20 cellular contexts compared by ENCODE assay signal in genomic region chr21:46194374-46195334, GRCh38. TPM values are rescaled to one million over a fixed set of nuclear protein-coding genes. Genes with fewer than 3 reads are reported as not detected.
DNase-seq lines count a peak whose midpoint lies in the region; ATAC-seq and TF ChIP-seq lines count a peak whose summit lies in the region.
"Had no signal": no experiment of that assay in that cellular context is flagged by ENCODE, and none has a peak within 500 bp of the region (broad histone marks: within the 10 kb centered on the region; RNA-seq: fewer than 3 reads in every experiment).

No MANE protein-coding gene starts in this region.

- intact Hi-C loops in sigmoid colon (cut with DNase I), result no loop called here

- peaks cover 20 to 42% of the 10 kb centered on the region in 2 experiments for H3K36me3 ChIP-seq in SK-N-SH (replicated peaks in 1 of 2; ENCODE audit: control insufficient read depth in 1 of 2, insufficient read depth in 2 of 2, low read length in 1 of 2)
- peaks cover 21 to 88% (median 32%) of the 10 kb centered on the region in 4 donors for H3K36me3 ChIP-seq in sigmoid colon

- TF ChIP-seq EP300 in SK-N-SH (IDR thresholded peaks at IDR 0.05; ENCODE audit: borderline replicate concordance in 1 of 2, low read depth in 1 of 2, low read length in 1 of 2) (peak in 1 of 2 experiments; percentile 67; a peak in 2 of 4 replicates), sigmoid colon (IDR thresholded peaks at IDR 0.05) (no peak)

- 83% methylated on average over 25 of the region's 34 CpGs for WGBS in SK-N-SH (ENCODE audit: low lambda C conversion rate)
- WGBS in sigmoid colon, 2 donors, result 93 to 97% methylated on average over 34 of the region's 34 CpGs

- H3K9me2 ChIP-seq in SK-N-SH, result no peaks in the 10 kb centered on the region

- peaks cover 3% of the 10 kb centered on the region for H3F3A ChIP-seq in SK-N-SH (replicated peaks; ENCODE audit: insufficient read depth)

- H3K4me1 ChIP-seq in SK-N-SH (ENCODE audit: control insufficient read depth in 1 of 2, insufficient read depth in 2 of 2, low read depth in 1 of 2, low read length in 1 of 2) (peaks cover 4 to 30% of the 10 kb centered on the region in 2 experiments; a peak in 2 of 4 replicates), sigmoid colon (peaks cover 0 to 6% (median 3%) of the 10 kb centered on the region in 4 donors)
- H3K4me1 ChIP-seq: thyroid gland had no signal

- H4K20me1 ChIP-seq in SK-N-SH (ENCODE audit: insufficient read depth), result no peaks in the 10 kb centered on the region

- TF ChIP-seq POLR2A in sigmoid colon (IDR thresholded peaks at IDR 0.05), result no peak

- no peak overlapping the region for H2AFZ ChIP-seq in SK-N-SH (ENCODE audit: low read depth)

- H3K27me3 ChIP-seq in SK-N-SH (ENCODE audit: insufficient read depth) (no peaks in the 10 kb centered on the region), sigmoid colon (no peaks in the 10 kb centered on the region)
- H3K27me3 ChIP-seq: thyroid gland had no signal

- ATAC-seq in SK-N-SH treated with all-trans-retinoic acid at 6 μM for 48 hours (no peak; the same call in 2 of the 3 replicates), left lobe of liver (no peak), GM18502 (IDR thresholded peaks at IDR 0.05; ENCODE audit: poor library complexity, unreplicated experiment) (no peak)
- ATAC-seq: activated CD8-positive, alpha-beta T cell treated with anti-CD3 and anti-CD28 coated beads, Interleukin-2, amount 10 ng/mL, durations not matched to agents 7 days and 5 days; left cardiac atrium; psoas muscle had no signal

- POLR2A ChIA-PET in SK-N-SH (lab: Yijun Ruan, JAX), result interaction anchor here (0.9 to 1.6 kb wide), 2 partner anchors 13 to 221 kb away, joined by 3 to 4 read pairs; no protein-coding TSS in a partner anchor

- peak; percentile 83 for DNase-seq in SK-N-SH
- DNase-seq in left lobe of liver (ENCODE audit: low spot score), result peak; percentile 39
- DNase-seq in sigmoid colon, result peak; percentile 58
- DNase-seq in NCI-H345 (lab: John Stamatoyannopoulos, UW), result no peak
- no peak for DNase-seq in cortex of kidney (lab: John Stamatoyannopoulos, UW)
- DNase-seq: activated CD8-positive, alpha-beta T cell treated with anti-CD3 and anti-CD28 coated beads, Interleukin-2, amount 10 ng/mL, durations not matched to agents 7 days and 5 days; activated gamma-delta T cell; cerebellar nuclear complex; DMS 273 treated with DMSO at 0.1 percent for 48 hours; GOT3; left cardiac atrium; NCI-H1092; NCI-H774; psoas muscle had no signal

- H3K4me2 ChIP-seq in SK-N-SH, result no peak overlapping the region
- H3K4me2 ChIP-seq: KMS-11 had no signal

- H3K79me2 ChIP-seq in SK-N-SH (ENCODE audit: insufficient read depth), result no peaks in the 10 kb centered on the region

- CTCF ChIA-PET in SK-N-SH (lab: Yijun Ruan, JAX), result interaction anchor here (0.6 to 1.9 kb wide), 7 partner anchors 30 to 366 kb away, joined by 3 to 6 read pairs (median 3); no protein-coding TSS in a partner anchor

- peak; percentile 41 for TF ChIP-seq RAD21 in SK-N-SH (IDR thresholded peaks at IDR 0.05; ENCODE audit: low read length)

- TF ChIP-seq CTCF in SK-N-SH (IDR thresholded peaks at IDR 0.05), result no peak
- TF ChIP-seq CTCF in VCaP (conservative IDR thresholded peaks at IDR 0.05), result no peak
- TF ChIP-seq CTCF in sigmoid colon (IDR thresholded peaks at IDR 0.05), result no peak

- H3K9me3 ChIP-seq in SK-N-SH, result no peaks in the 10 kb centered on the region
- no peaks in the 10 kb centered on the region for H3K9me3 ChIP-seq in sigmoid colon
- H3K9me3 ChIP-seq: psoas muscle, thyroid gland had no signal

- H3K27ac ChIP-seq in SK-N-SH (ENCODE audit: low read depth in 2 of 2, low read length in 1 of 2), result peak overlapping the region in 1 of 2 experiments; percentile 90; a peak in 2 of 4 replicates
- H3K27ac ChIP-seq in VCaP, result peak overlapping the region; percentile 3; the same call in 1 of the 2 replicates
- no peak overlapping the region for H3K27ac ChIP-seq in sigmoid colon
- H3K27ac ChIP-seq: 22Rv1, KMS-11, psoas muscle, thyroid gland had no signal

- no peak overlapping the region for H3K4me3 ChIP-seq in SK-N-SH (ENCODE audit: low read depth in 2 of 2, low read length in 1 of 2)
- no peak overlapping the region for H3K4me3 ChIP-seq in sigmoid colon
- H3K4me3 ChIP-seq: psoas muscle, thyroid gland had no signal

- H3K9ac ChIP-seq in SK-N-SH, result no peak overlapping the region
- H3K9ac ChIP-seq: KMS-11 had no signal

TF ChIP-seq in SK-N-SH, 30 proteins besides CTCF, POLR2A, EP300 and RAD21:
- TF ChIP-seq GATA2 (CRISPR knock-in tag; IDR thresholded peaks at IDR 0.05) (peak; percentile 47; the same call in 1 of the 2 replicates), YY1 (IDR thresholded peaks at IDR 0.05; ENCODE audit: low read depth) (no peak), RCOR1 (IDR thresholded peaks at IDR 0.05; ENCODE audit: low read length) (0 out of 2 replicates have a peak, but pooled peaks have one; percentile 27), USF2 (IDR thresholded peaks at IDR 0.05; ENCODE audit: borderline replicate concordance, low read depth, low read length) (no peak), MXI1 (IDR thresholded peaks at IDR 0.05; ENCODE audit: low read depth, low read length) (0 out of 2 replicates have a peak, but pooled peaks have one; percentile 34)

TF ChIP-seq in SK-N-SH treated with all-trans-retinoic acid at 6 μM for 48 hours, 23 proteins besides CTCF, POLR2A, EP300 and RAD21 (continues in another document):
- no peak for TF ChIP-seq PATZ1 (CRISPR knock-in tag; IDR thresholded peaks at IDR 0.05; ENCODE audit: borderline replicate concordance)
- TF ChIP-seq POU6F1 (CRISPR knock-in tag; IDR thresholded peaks at IDR 0.05; ENCODE audit: borderline replicate concordance, low read depth), result no peak
- no peak for TF ChIP-seq ESRRG (CRISPR knock-in tag; IDR thresholded peaks at IDR 0.05)
- TF ChIP-seq ZNF70 (CRISPR knock-in tag; IDR thresholded peaks at IDR 0.05), result no peak
- TF ChIP-seq CREB5 (CRISPR knock-in tag; IDR thresholded peaks at IDR 0.05; ENCODE audit: low read depth), result no peak
- no peak for TF ChIP-seq ISL1 (CRISPR knock-in tag; IDR thresholded peaks at IDR 0.05)
- TF ChIP-seq TOX (CRISPR knock-in tag; IDR thresholded peaks at IDR 0.05; ENCODE audit: borderline replicate concordance), result no peak
- TF ChIP-seq RARB (CRISPR knock-in tag; IDR thresholded peaks at IDR 0.05), result no peak
- TF ChIP-seq ZNF565 (CRISPR knock-in tag; conservative IDR thresholded peaks at IDR 0.05; ENCODE audit: low read depth), result no peak

RNA-seq across cellular contexts. Expression of gene SPATC1L, which starts 10.4 kb away (rescaled TPM):
- polyA plus RNA-seq in SK-N-SH (2012; rRNA removed) (4.8 and 8.3 TPM in 2 replicates), sigmoid colon (10 to 100 TPM in 1 of 3 donors, 1 to 10 TPM in 2; 3.2 to 11.0 (median 7.8) TPM)
- polyA plus RNA-seq in SK-N-SH (2012; cell fraction: cytosol; rRNA removed), result 3.5 and 5.9 TPM in 2 replicates
- polyA plus RNA-seq in SK-N-SH (2012; cell fraction: nucleus; rRNA removed), result 11.3 and 15.7 TPM in 2 replicates
- total RNA-seq in left lobe of liver (0.40 TPM), sigmoid colon (10 to 100 TPM in 1 of 4 donors, 1 to 10 TPM in 2, under 1 TPM in 1; 0.95 to 18.3 (median 7.1) TPM)

RNA-seq across cellular contexts. Expression of gene LSS, which starts 33.9 kb away (rescaled TPM):
- polyA plus RNA-seq in SK-N-SH (2012; rRNA removed), result 38.7 and 41.8 TPM in 2 replicates
- polyA plus RNA-seq in SK-N-SH (2012; cell fraction: cytosol; rRNA removed), result 14.4 and 23.1 TPM in 2 replicates
- polyA plus RNA-seq in SK-N-SH (2012; cell fraction: nucleus; rRNA removed), result 110 and 119 TPM in 2 replicates
- total RNA-seq in left lobe of liver, result 67.9 TPM
- 10 to 100 TPM; 47.6 to 63.7 (median 57.0) TPM for total RNA-seq in sigmoid colon
- polyA plus RNA-seq in sigmoid colon, result 10 to 100 TPM; 17.4 to 78.6 (median 27.5) TPM

RNA-seq across cellular contexts. Expression of gene FTCD, which starts 39.3 kb away (rescaled TPM):
- polyA plus RNA-seq in SK-N-SH (2012; rRNA removed) (0.33 and 0.37 TPM in 2 replicates), sigmoid colon (under 1 TPM in 1 of 3 donors, not detected in 2; 0.20 TPM)
- 0.05 TPM in 1 of 2 replicates, not detected in the other for polyA plus RNA-seq in SK-N-SH (2012; cell fraction: cytosol; rRNA removed)
- polyA plus RNA-seq in SK-N-SH (2012; cell fraction: nucleus; rRNA removed), result 3.3 and 3.4 TPM in 2 replicates
- total RNA-seq in left lobe of liver (668 TPM), sigmoid colon (1 to 10 TPM in 1 of 4 donors, not detected in 3; 1.4 TPM)

Comparison
In these comparisons a context has a peak if more than half of its experiments do, and no peak if none do; other contexts are left out.
1. DNase-seq: peak in SK-N-SH (single experiment), left lobe of liver (single experiment) and sigmoid colon (single experiment); none in NCI-H345 (single experiment) and cortex of kidney (single experiment).
2. RNA of gene FTCD, which starts 39.3 kb away (total RNA-seq): 668 TPM in left lobe of liver (single experiment); 1.4 TPM in sigmoid colon; every median in the first group is over 100 times any median in the second.